1 cellular context compared by ENCODE assay signal in genomic region chr2:240458900-240459391, GRCh38.
TF ChIP-seq lines count a peak whose summit lies in the region.

No MANE protein-coding gene starts in this region.

TF ChIP-seq in H1, 55 proteins besides CTCF, POLR2A, EP300 and RAD21 (continued from another document):
- TF ChIP-seq TCF12 (IDR thresholded peaks at IDR 0.05; ENCODE audit: low read depth, low read length) (no peak), SUZ12 (IDR thresholded peaks at IDR 0.05; ENCODE audit: low read length) (no peak), KDM5A (IDR thresholded peaks at IDR 0.05; ENCODE audit: low read length) (no peak), ZNF274 (IDR thresholded peaks at IDR 0.05; ENCODE audit: borderline replicate concordance, extremely low read depth, low read length) (no peak), PHF8 (conservative IDR thresholded peaks at IDR 0.05; ENCODE audit: low read depth, low read length) (no peak), E2F6 (IDR thresholded peaks at IDR 0.05) (no peak), MAFK (IDR thresholded peaks at IDR 0.05; ENCODE audit: low read depth, low read length) (no peak), JUN (IDR thresholded peaks at IDR 0.05; ENCODE audit: low read depth, low read length) (no peak), CTBP2 (IDR thresholded peaks at IDR 0.05; ENCODE audit: borderline replicate concordance, insufficient read depth, insufficient read length, low read length) (no peak)
TF ChIP-seq in H1: peak in this region for 0.
